In genomic region chr4:54660591-54660990, GRCh38 we compare ENCODE assay signal across 17 cellular contexts. TPM values are rescaled to one million over a fixed set of nuclear protein-coding genes. Genes with fewer than 3 reads are reported as not detected.
DNase-seq lines count a peak whose midpoint lies in the region; ATAC-seq and TF ChIP-seq lines count a peak whose summit lies in the region.
"Had no signal": no experiment of that assay in that cellular context is flagged by ENCODE, and none has a peak within 500 bp of the region (broad histone marks: within the 10 kb centered on the region; RNA-seq: fewer than 3 reads in every experiment).

No MANE protein-coding gene starts in this region.

- peaks cover 71% of the 10 kb centered on the region for H3K27me3 Mint-ChIP-seq in brain
- peaks cover 36 to 59% of the 10 kb centered on the region in 2 donors for H3K27me3 Mint-ChIP-seq in natural killer cell (ENCODE audit: low read depth in 2 of 2)

- intact Hi-C loops in natural killer cell (cut with micrococcal nuclease): no loop called here

- peaks cover 23% of the 10 kb centered on the region for H3K27me3 ChIP-seq in MM.1S (replicated peaks; ENCODE audit: insufficient read depth, low read length)
- H3K27me3 ChIP-seq: pancreas had no signal

- H3K79me2 ChIP-seq in MM.1S (ENCODE audit: low read length): no peaks in the 10 kb centered on the region

- no peak for TF ChIP-seq CTCF in AG09309 (IDR thresholded peaks at IDR 0.05; ENCODE audit: control insufficient read depth, insufficient read depth, low read depth, low read length, missing control alignments)
- TF ChIP-seq CTCF in brain (conservative IDR thresholded peaks at IDR 0.05): no peak
- TF ChIP-seq CTCF in natural killer cell (IDR thresholded peaks at IDR 0.05): no peak
- no peak for TF ChIP-seq CTCF in MM.1S (IDR thresholded peaks at IDR 0.05; ENCODE audit: low read length)

- peaks cover 44% of the 10 kb centered on the region for H3K4me1 Mint-ChIP-seq in brain
- peaks cover 17 to 43% of the 10 kb centered on the region in 2 donors for H3K4me1 Mint-ChIP-seq in natural killer cell

- no peak for ATAC-seq in natural killer cell
- ATAC-seq: pancreas, sciatic nerve had no signal

- H3K4me1 ChIP-seq in MM.1S (ENCODE audit: low read length): no peaks in the 10 kb centered on the region

- no peak overlapping the region for H3K4me2 ChIP-seq in MM.1S (ENCODE audit: low read depth, low read length)

- no peaks in the 10 kb centered on the region for H3K9me2 ChIP-seq in MM.1S (replicated peaks; ENCODE audit: insufficient read depth, low read length)

- H3K4me3 ChIP-seq in AG09309 (ENCODE audit: control insufficient read depth, low read depth, low read length) (no peak overlapping the region), MM.1S (ENCODE audit: low read length) (no peak overlapping the region)
- H3K4me3 ChIP-seq: adrenal gland, cardiac muscle cell had no signal

- H3K9me3 Mint-ChIP-seq in brain (no peaks in the 10 kb centered on the region), natural killer cell (no peaks in the 10 kb centered on the region)

- no peaks in the 10 kb centered on the region for H3F3A ChIP-seq in MM.1S (ENCODE audit: insufficient read depth, low read length)

- H2AFZ ChIP-seq in MM.1S (ENCODE audit: low read length): no peak overlapping the region

- DNase-seq in AG09309 (ENCODE audit: low read depth): peak; percentile 37
- peak; percentile 27 for DNase-seq in GM03348 (ENCODE audit: low spot score)
- no peak for DNase-seq in natural killer cell
- DNase-seq in MM.1S: no peak
- no peak for DNase-seq in cerebellar cortex (ENCODE audit: low spot score)
- DNase-seq in NCI-H2171 treated with DMSO at 0.1 percent for 48 hours (lab: John Stamatoyannopoulos, UW): no peak
- DNase-seq in activated CD4-positive, alpha-beta T cell treated with anti-CD3 and anti-CD28 coated beads, Interleukin-2, amount 50 U/mL, for 48 hours: no peak
- DNase-seq: activated CD4-positive, alpha-beta T cell treated with anti-CD3 and anti-CD28 coated beads for 4 hours; adrenal gland; DMS79; pancreas; Right ventricle myocardium superior; SW 1271 had no signal

- H3K27ac ChIP-seq in MM.1S (ENCODE audit: low read length): no peak overlapping the region
- H3K27ac ChIP-seq: adrenal gland, cardiac muscle cell, pancreas had no signal

- H3K9ac ChIP-seq in MM.1S (ENCODE audit: low read length): no peak overlapping the region

- H3K4me3 Mint-ChIP-seq in brain (peak overlapping the region; percentile 89 to 95 (median 92)), natural killer cell (peak overlapping the region; percentile 51)

- H3K27ac Mint-ChIP-seq in brain: peak overlapping the region in 2 of 5 experiments; percentile 12 to 72
- H3K27ac Mint-ChIP-seq in natural killer cell: no peak overlapping the region

- H4K20me1 ChIP-seq in MM.1S (ENCODE audit: insufficient read depth, low read length): no peaks in the 10 kb centered on the region

- no peaks in the 10 kb centered on the region for H3K9me3 ChIP-seq in MM.1S (replicated peaks; ENCODE audit: insufficient read depth, low read length)
- H3K9me3 ChIP-seq: adrenal gland, pancreas had no signal

- H3K36me3 Mint-ChIP-seq in brain: no peaks in the 10 kb centered on the region
- peaks cover 9% of the 10 kb centered on the region for H3K36me3 Mint-ChIP-seq in natural killer cell

- H3K36me3 ChIP-seq in MM.1S (replicated peaks; ENCODE audit: insufficient read depth, low read length): no peaks in the 10 kb centered on the region
- H3K36me3 ChIP-seq: adrenal gland, cardiac muscle cell, pancreas had no signal

RNA-seq across cellular contexts. Expression of gene KIT, which starts 2.8 kb away (rescaled TPM):
- 28.2 TPM for polyA plus RNA-seq in brain (ENCODE audit: insufficient read depth, low read depth, low replicate concordance)
- 1 to 10 TPM; 2.0 to 6.6 (median 3.2) TPM for total RNA-seq in natural killer cell
- total RNA-seq: LHCN-M2 had no signal

Comparison
In these comparisons a context has a peak if more than half of its experiments do, and no peak if none do; other contexts are left out.
1. DNase-seq: peak in AG09309 (single experiment) and GM03348 (single experiment); none in natural killer cell (single experiment), MM.1S (single experiment), cerebellar cortex (single experiment), NCI-H2171 treated with DMSO at 0.1 percent for 48 hours (single experiment) and activated CD4-positive, alpha-beta T cell treated with anti-CD3 and anti-CD28 coated beads, Interleukin-2, amount 50 U/mL, for 48 hours (0 of 2).